ENCODE assay signal across 32 cellular contexts in the genomic region with DNA sequence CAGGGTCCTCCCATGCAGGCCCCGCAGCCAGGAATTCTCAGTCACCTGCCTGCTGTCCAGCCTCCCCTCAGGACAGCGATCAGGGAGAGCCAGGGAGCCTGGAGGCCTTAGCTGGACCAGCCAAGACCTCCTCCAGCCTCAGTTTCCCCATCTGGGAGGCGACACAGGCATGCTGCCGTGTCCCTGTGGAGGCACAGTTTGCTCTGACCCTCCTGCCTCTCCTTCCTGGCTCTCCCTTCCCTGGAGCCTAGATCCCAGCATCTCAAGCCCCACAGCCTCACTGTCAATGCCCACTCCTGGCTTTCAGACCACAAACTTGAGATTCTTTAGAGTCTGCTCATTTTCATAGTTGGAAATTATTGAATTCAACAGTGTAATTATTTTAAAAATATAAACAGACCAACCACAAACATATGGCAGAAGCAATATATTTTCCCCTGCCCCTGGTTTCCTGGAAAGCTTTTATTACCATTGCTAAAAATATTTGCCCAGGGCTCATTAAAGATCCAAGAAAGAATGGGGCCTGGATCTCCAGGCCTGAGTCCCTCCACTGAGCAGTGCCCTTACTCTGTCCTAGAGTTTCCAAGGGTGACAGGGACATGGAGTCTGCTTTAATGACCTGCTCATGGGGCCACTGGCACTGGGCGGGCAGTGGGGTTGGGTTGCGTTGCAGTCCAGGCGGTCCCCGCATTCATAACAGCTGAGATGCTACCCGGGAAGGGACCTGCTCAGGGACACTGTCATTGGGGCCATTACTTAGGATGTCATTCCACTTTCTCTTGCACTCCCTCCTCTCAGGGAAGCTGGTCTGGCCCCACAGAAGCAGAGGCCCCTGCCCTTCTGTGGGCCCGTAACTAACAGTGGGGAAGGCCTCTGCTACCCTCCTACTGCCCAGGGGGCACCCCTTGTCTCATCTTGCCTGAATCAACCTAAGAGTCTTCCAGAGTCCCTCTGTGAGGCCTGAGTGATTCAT.
A peak's percentile ranks its signal among the peaks of the same experiment; 100 is the strongest.
DNase-seq lines count a peak whose midpoint lies in the region; ATAC-seq, FAIRE-seq and TF ChIP-seq lines count a peak whose summit lies in the region.
"Had no signal": no experiment of that assay in that cellular context is flagged by ENCODE, and none has a peak within 500 bp of the region (broad histone marks: within the 10 kb centered on the region; RNA-seq: fewer than 3 reads in every experiment).

No MANE protein-coding gene starts in this region.

- H3K36me3 Mint-ChIP-seq in CD14-positive monocyte = no peaks in the 10 kb centered on the region
- no peaks in the 10 kb centered on the region for H3K36me3 Mint-ChIP-seq in chondrocyte (ENCODE audit: low read depth)
- H3K36me3 Mint-ChIP-seq: mesothelial cell of epicardium; naive thymus-derived CD4-positive, alpha-beta T cell; stimulated activated effector memory CD8-positive, alpha-beta T cell treated with anti-CD3 and anti-CD28 coated beads, Interleukin-12 subunit alpha, Interleukin-12 subunit beta, amount 100 ng/mL, for 72 hours had no signal

- no peak for TF ChIP-seq POLR2A in H54 (IDR thresholded peaks at IDR 0.05; ENCODE audit: low read depth, low read length)

- H3K4me3 ChIP-seq in HEK293 (ENCODE audit: low read depth, low read length) (no peak overlapping the region), neuronal stem cell (ENCODE audit: low read length in 2 of 2) (no peak overlapping the region)
- H3K4me3 ChIP-seq: adrenal gland, esophagus muscularis mucosa, heart left ventricle, PC-9, psoas muscle, sigmoid colon had no signal

- H3K23ac ChIP-seq in neuronal stem cell (ENCODE audit: low read depth, low read length, poor library complexity) = no peak overlapping the region

- no peak overlapping the region for H4K91ac ChIP-seq in neuronal stem cell (ENCODE audit: low read depth, low read length, poor library complexity)

- H3K27me3 Mint-ChIP-seq in CD14-positive monocyte (ENCODE audit: low read depth in 3 of 3) (peaks cover 20 to 31% (median 28%) of the 10 kb centered on the region in 3 donors), chondrocyte (ENCODE audit: low read depth) (peaks cover 3% of the 10 kb centered on the region)

- peak overlapping the region; percentile 81 for H2AK5ac ChIP-seq in neuronal stem cell (ENCODE audit: low read depth, low read length)

- H3K79me1 ChIP-seq in neuronal stem cell (ENCODE audit: low read depth, low read length) = no peaks in the 10 kb centered on the region

- H3K4me2 ChIP-seq in neuronal stem cell (ENCODE audit: insufficient read depth, low read length, poor library complexity, severe bottlenecking) = no peak overlapping the region
- H3K4me2 ChIP-seq: PC-9 had no signal

- no peaks in the 10 kb centered on the region for H3K4me1 ChIP-seq in HEK293 (ENCODE audit: control insufficient read depth, insufficient read depth, low read length)
- peaks cover 0 to 1% of the 10 kb centered on the region in 2 donors for H3K4me1 ChIP-seq in neuronal stem cell (ENCODE audit: control insufficient read depth in 2 of 2, insufficient read depth in 1 of 2, low read depth in 1 of 2, low read length in 2 of 2)
- H3K4me1 ChIP-seq: adrenal gland, psoas muscle, sigmoid colon had no signal

- H2BK5ac ChIP-seq in neuronal stem cell (ENCODE audit: low read length) = peak overlapping the region; percentile 55

- H3K4me3 Mint-ChIP-seq in CD14-positive monocyte (no peak overlapping the region), chondrocyte (ENCODE audit: unreplicated experiment) (no peak overlapping the region)
- H3K4me3 Mint-ChIP-seq: activated naive CD4-positive, alpha-beta T cell treated with anti-CD3 and anti-CD28 coated beads for 36 hours; mesothelial cell of epicardium; stimulated activated effector memory CD8-positive, alpha-beta T cell treated with anti-CD3 and anti-CD28 coated beads, Interleukin-12 subunit alpha, Interleukin-12 subunit beta, amount 100 ng/mL, for 72 hours had no signal

- no peak overlapping the region for H3K9ac ChIP-seq in neuronal stem cell (ENCODE audit: low read depth, low read length, poor library complexity)

- no peak overlapping the region for H4K8ac ChIP-seq in neuronal stem cell (ENCODE audit: low read depth, low read length)

- peaks cover 16% of the 10 kb centered on the region for H3K4me1 Mint-ChIP-seq in CD14-positive monocyte
- H3K4me1 Mint-ChIP-seq in chondrocyte (ENCODE audit: low read depth) = peaks cover 32% of the 10 kb centered on the region

- H2AFZ ChIP-seq in neuronal stem cell (ENCODE audit: low read length) = no peak overlapping the region
- H2AFZ ChIP-seq: PC-9 had no signal

- FAIRE-seq in H54 (lab: Jason Lieb, UNC) = no peak

- H2BK15ac ChIP-seq in neuronal stem cell (ENCODE audit: low read length) = peak overlapping the region; percentile 70

- H3K27ac Mint-ChIP-seq in CD14-positive monocyte = no peak overlapping the region
- peak overlapping the region; percentile 41 for H3K27ac Mint-ChIP-seq in chondrocyte (ENCODE audit: unreplicated experiment)
- H3K27ac Mint-ChIP-seq: activated naive CD4-positive, alpha-beta T cell treated with anti-CD3 and anti-CD28 coated beads for 36 hours; mesothelial cell of epicardium; naive thymus-derived CD4-positive, alpha-beta T cell; stimulated activated effector memory CD8-positive, alpha-beta T cell treated with anti-CD3 and anti-CD28 coated beads, Interleukin-12 subunit alpha, Interleukin-12 subunit beta, amount 100 ng/mL, for 72 hours had no signal

- H3K36me3 ChIP-seq in HEK293 (ENCODE audit: control insufficient read depth in 2 of 2, insufficient read depth in 1 of 2, low read length in 2 of 2) (no peaks in the 10 kb centered on the region), neuronal stem cell (replicated peaks in 1 of 2; ENCODE audit: control insufficient read depth in 2 of 2, insufficient read depth in 2 of 2, low read length in 2 of 2) (no peaks in the 10 kb centered on the region)
- H3K36me3 ChIP-seq: adrenal gland, esophagus muscularis mucosa, heart left ventricle, sigmoid colon had no signal

- no peak overlapping the region for H3K4ac ChIP-seq in neuronal stem cell (ENCODE audit: low read length)

- H2BK12ac ChIP-seq in neuronal stem cell (ENCODE audit: low read length) = no peak overlapping the region

- H2BK120ac ChIP-seq in neuronal stem cell (ENCODE audit: low read depth, low read length) = no peak overlapping the region

- H3K18ac ChIP-seq in neuronal stem cell (ENCODE audit: low read length) = peak overlapping the region; percentile 81

- POLR2A ChIA-PET in HEK293 (lab: Yijun Ruan, JAX) = no interaction called here

- peaks cover 0 to 6% (median 0%) of the 10 kb centered on the region in 7 donors for H3K9me3 Mint-ChIP-seq in CD14-positive monocyte
- no peaks in the 10 kb centered on the region for H3K9me3 Mint-ChIP-seq in chondrocyte (ENCODE audit: low read depth)
- H3K9me3 Mint-ChIP-seq: activated naive CD4-positive, alpha-beta T cell treated with anti-CD3 and anti-CD28 coated beads for 36 hours; mesothelial cell of epicardium; stimulated activated effector memory CD8-positive, alpha-beta T cell treated with anti-CD3 and anti-CD28 coated beads, Interleukin-12 subunit alpha, Interleukin-12 subunit beta, amount 100 ng/mL, for 72 hours had no signal

- no peak overlapping the region for H3K14ac ChIP-seq in neuronal stem cell (ENCODE audit: low read length)

- CTCF ChIA-PET in HEK293 (lab: Yijun Ruan, JAX) = interaction anchor here (0.7 kb wide), 1 partner anchor 18 kb away, joined by 3 read pairs; no protein-coding TSS in a partner anchor

- no CpG with 5 or more reads among the region's 10 CpGs for WGBS in neuronal stem cell (ENCODE audit: extremely low coverage in 2 of 2, insufficient read length in 2 of 2, insufficient replicate concordance in 1 of 2), 2 donors

- H3K27me3 ChIP-seq in neuronal stem cell (ENCODE audit: control insufficient read depth in 3 of 3, insufficient read depth in 3 of 3, low read depth in 1 of 3, low read length in 3 of 3) = peaks cover 0 to 41% (median 0%) of the 10 kb centered on the region in 3 experiments
- H3K27me3 ChIP-seq: adrenal gland, esophagus muscularis mucosa, heart left ventricle, sigmoid colon had no signal

- no peaks in the 10 kb centered on the region for H3K9me3 ChIP-seq in HEK293 (ENCODE audit: control insufficient read depth, insufficient read depth, low read depth, low read length)
- no peaks in the 10 kb centered on the region for H3K9me3 ChIP-seq in neuronal stem cell (replicated peaks in 1 of 2; ENCODE audit: control insufficient read depth in 2 of 2, insufficient read depth in 1 of 2, low read depth in 1 of 2, low read length in 2 of 2)
- H3K9me3 ChIP-seq: adrenal gland, esophagus muscularis mucosa, heart left ventricle, psoas muscle, sigmoid colon had no signal

- DNase-seq in CD14-positive monocyte (ENCODE audit: low spot score) (peak; percentile 26), chondrocyte (ENCODE audit: low spot score) (no peak), neuronal stem cell (ENCODE audit: low spot score) (no peak), NCI-H748 treated with DMSO at 0.1 percent for 48 hours (lab: John Stamatoyannopoulos, UW) (no peak), H54 (ENCODE audit: insufficient read length, low spot score) (no peak)
- DNase-seq: activated CD4-positive, alpha-beta T cell treated with anti-CD3 and anti-CD28 coated beads for 48 hours; activated naive CD4-positive, alpha-beta T cell treated with anti-CD3 and anti-CD28 coated beads for 36 hours; central memory CD4-positive, alpha-beta T cell; dermis blood vessel endothelial cell; DMS79 treated with DMSO at 0.1 percent for 48 hours; foreskin melanocyte; HCEC 1CT; heart left ventricle; MV-4-11; naive thymus-derived CD4-positive, alpha-beta T cell; NCI-H1436 treated with DMSO at 0.1 percent for 48 hours; NCI-H226; NCI-H526 treated with DMSO at 0.1 percent for 48 hours; PC-9; psoas muscle; sigmoid colon; stimulated activated CD4-positive, alpha-beta T cell treated with anti-CD3 and anti-CD28 coated beads, Interleukin-15, amount 100 ng/mL, for 24 hours; stimulated activated CD4-positive, alpha-beta T cell treated with anti-CD3 and anti-CD28 coated beads, Interleukin-4, amount 100 ng/mL, for 4 hours; substantia nigra; trophoblast cell had no signal

- no peak for TF ChIP-seq CTCF in CD14-positive monocyte (IDR thresholded peaks at IDR 0.05)
- no peak for TF ChIP-seq CTCF in HEK293 (tag by site-specific recombination; IDR thresholded peaks at IDR 0.05)
- TF ChIP-seq CTCF in chondrocyte (IDR thresholded peaks at IDR 0.05) = no peak

- no peak for ATAC-seq in HG03354 (IDR thresholded peaks at IDR 0.05; ENCODE audit: poor library complexity, severe bottlenecking, unreplicated experiment)
- ATAC-seq: heart left ventricle; naive thymus-derived CD4-positive, alpha-beta T cell; psoas muscle had no signal

- H3K27ac ChIP-seq in HEK293 (ENCODE audit: extremely low read depth, low read depth, low read length) (no peak overlapping the region), neuronal stem cell (replicated peaks; ENCODE audit: low read length) (no peak overlapping the region)
- H3K27ac ChIP-seq: adrenal gland, esophagus muscularis mucosa, heart left ventricle, PC-9, psoas muscle, sigmoid colon, VCaP had no signal

- intact Hi-C loops in CD14-positive monocyte (cut with micrococcal nuclease) = no loop called here

TF ChIP-seq in HEK293, 187 proteins besides CTCF, POLR2A, EP300 and RAD21 (continues in another document):
- TF ChIP-seq ZIC2 (tag by site-specific recombination; IDR thresholded peaks at IDR 0.05) = peak; percentile 38; the same call in 1 of the 2 replicates
- TF ChIP-seq ZNF48 (tag by site-specific recombination; IDR thresholded peaks at IDR 0.05) = no peak
- no peak for TF ChIP-seq ZNF184 (tag by site-specific recombination; IDR thresholded peaks at IDR 0.05)
